ENCODE assay signal across 15 cellular contexts in the genomic region with DNA sequence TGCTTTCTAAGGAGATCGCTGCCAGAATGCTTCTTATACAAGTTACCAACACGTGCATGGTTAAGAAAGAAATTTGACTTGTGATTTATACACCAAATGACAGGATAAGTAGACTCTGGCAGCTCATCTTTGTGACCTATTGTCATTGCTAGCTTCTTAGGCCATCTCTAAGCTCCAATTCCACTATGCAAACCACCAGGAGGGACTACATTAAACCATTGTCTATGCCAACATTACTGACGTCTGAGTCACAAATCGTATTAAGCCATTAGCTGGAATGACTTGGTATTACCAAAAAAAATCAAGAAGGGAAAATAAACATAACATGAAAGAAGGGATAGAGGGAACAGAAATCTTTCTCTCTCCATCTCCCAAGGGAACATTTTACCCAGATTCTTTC. TPM values are rescaled to one million over a fixed set of nuclear protein-coding genes. Genes with fewer than 3 reads are reported as not detected.
A peak's percentile ranks its signal among the peaks of the same experiment; 100 is the strongest.
DNase-seq lines count a peak whose midpoint lies in the region; ATAC-seq and TF ChIP-seq lines count a peak whose summit lies in the region.
"Had no signal": no experiment of that assay in that cellular context is flagged by ENCODE, and none has a peak within 500 bp of the region (broad histone marks: within the 10 kb centered on the region; RNA-seq: fewer than 3 reads in every experiment).

No MANE protein-coding gene starts in this region.

- H3K4me1 ChIP-seq in gastrocnemius medialis, result peaks cover 6 to 10% of the 10 kb centered on the region in 2 donors
- no peaks in the 10 kb centered on the region for H3K4me1 ChIP-seq in ascending aorta
- H3K4me1 ChIP-seq: prostate gland had no signal

- in situ Hi-C loops in gastrocnemius medialis (cut with MboI; ENCODE audit: low sequenced_read_pairs in 4 of 4), result no loop called here

- TF ChIP-seq CTCF in fibroblast of mammary gland (conservative IDR thresholded peaks at IDR 0.05; ENCODE audit: control insufficient read depth, insufficient read depth, low read depth, low read length), result no peak
- TF ChIP-seq CTCF in gastrocnemius medialis (IDR thresholded peaks at IDR 0.05 in 4 of 5, conservative IDR thresholded peaks at IDR 0.05 in 1 of 5), result no peak
- no peak for TF ChIP-seq CTCF in ascending aorta (IDR thresholded peaks at IDR 0.05)

- intact Hi-C loops in gastrocnemius medialis (cut with DNase I; ENCODE audit: low total_unique reads) (no loop called here), ascending aorta (cut with DNase I) (no loop called here)

- ATAC-seq in gastrocnemius medialis, result peak; percentile 44 to 90
- ATAC-seq in HG02763 (IDR thresholded peaks at IDR 0.05; ENCODE audit: unreplicated experiment), result no peak
- no peak for ATAC-seq in HG02852 (IDR thresholded peaks at IDR 0.05; ENCODE audit: unreplicated experiment)

- H3K36me3 ChIP-seq in gastrocnemius medialis (peaks cover 0 to 72% of the 10 kb centered on the region in 2 donors), ascending aorta (peaks cover 28 to 43% of the 10 kb centered on the region in 2 donors)

- H3K9me3 ChIP-seq in gastrocnemius medialis, result no peaks in the 10 kb centered on the region
- no peaks in the 10 kb centered on the region for H3K9me3 ChIP-seq in ascending aorta
- H3K9me3 ChIP-seq: prostate gland had no signal

- H3K4me3 ChIP-seq in fibroblast of mammary gland (ENCODE audit: control insufficient read depth, low read depth, low read length), result no peak overlapping the region
- H3K4me3 ChIP-seq in gastrocnemius medialis, result no peak overlapping the region
- H3K4me3 ChIP-seq in ascending aorta, result no peak overlapping the region
- H3K4me3 ChIP-seq: prostate gland had no signal

- peak; percentile 67 for DNase-seq in GM04503 (ENCODE audit: low read depth)
- DNase-seq in RPMI7951 (ENCODE audit: low read depth), result peak; percentile 58
- DNase-seq in fibroblast of mammary gland (ENCODE audit: low read depth), result peak; percentile 76
- peak in 1 of 2 donors; percentile 27 for DNase-seq in gastrocnemius medialis
- DNase-seq in GDM1 (lab: John Stamatoyannopoulos, UW), result no peak
- DNase-seq in ascending aorta (ENCODE audit: low spot score in 2 of 2), result no peak
- DNase-seq: activated CD4-positive, alpha-beta T cell treated with anti-CD3 and anti-CD28 coated beads, Interleukin-2, amount 10 ng/mL, durations not matched to agents 24 days and 14 days; activated naive CD4-positive, alpha-beta T cell treated with anti-CD3 and anti-CD28 coated beads, Interleukin-2, amount 10 ng/mL, durations not matched to agents 7 days and 5 days; GF-D8; GOT3; NCI-H524 treated with DMSO at 0.1 percent for 48 hours had no signal

- H3K27ac ChIP-seq in gastrocnemius medialis (peak overlapping the region; percentile 19 to 70 (median 36)), ascending aorta (peak overlapping the region in 1 of 2 donors; percentile 14)
- H3K27ac ChIP-seq: epithelial cell of prostate, prostate gland had no signal

- H3K27me3 ChIP-seq in gastrocnemius medialis (no peaks in the 10 kb centered on the region), ascending aorta (no peaks in the 10 kb centered on the region)

- TF ChIP-seq POLR2A in gastrocnemius medialis (IDR thresholded peaks at IDR 0.05), result no peak

RNA-seq across cellular contexts. Expression of a gene that starts 15.8 kb away (rescaled TPM):
- total RNA-seq in RPMI7951 (2014; rRNA removed; shearing (Covaris generic)), result 8.4 and 9.0 TPM in 2 replicates
- total RNA-seq in gastrocnemius medialis (10 to 100 TPM; 16.1 to 27.1 (median 20.5) TPM), ascending aorta (8.1 TPM)

RNA-seq across cellular contexts. Expression of a gene that starts 56.2 kb away (rescaled TPM):
- 66.3 and 70.9 TPM in 2 replicates for total RNA-seq in RPMI7951 (2014; rRNA removed; shearing (Covaris generic))
- total RNA-seq in gastrocnemius medialis (10 to 100 TPM; 32.8 to 63.8 (median 44.5) TPM), ascending aorta (54.8 TPM)

Comparison
In these comparisons a context has a peak if more than half of its experiments do, and no peak if none do; other contexts are left out.
1. DNase-seq: peak in GM04503 (single experiment), RPMI7951 (single experiment) and fibroblast of mammary gland (single experiment); none in GDM1 (single experiment) and ascending aorta (0 of 2).
2. ATAC-seq: peak in gastrocnemius medialis (2 of 2); none in HG02763 (single experiment) and HG02852 (single experiment).